ENCODE assay signal across 1 cellular context in the genomic region with DNA sequence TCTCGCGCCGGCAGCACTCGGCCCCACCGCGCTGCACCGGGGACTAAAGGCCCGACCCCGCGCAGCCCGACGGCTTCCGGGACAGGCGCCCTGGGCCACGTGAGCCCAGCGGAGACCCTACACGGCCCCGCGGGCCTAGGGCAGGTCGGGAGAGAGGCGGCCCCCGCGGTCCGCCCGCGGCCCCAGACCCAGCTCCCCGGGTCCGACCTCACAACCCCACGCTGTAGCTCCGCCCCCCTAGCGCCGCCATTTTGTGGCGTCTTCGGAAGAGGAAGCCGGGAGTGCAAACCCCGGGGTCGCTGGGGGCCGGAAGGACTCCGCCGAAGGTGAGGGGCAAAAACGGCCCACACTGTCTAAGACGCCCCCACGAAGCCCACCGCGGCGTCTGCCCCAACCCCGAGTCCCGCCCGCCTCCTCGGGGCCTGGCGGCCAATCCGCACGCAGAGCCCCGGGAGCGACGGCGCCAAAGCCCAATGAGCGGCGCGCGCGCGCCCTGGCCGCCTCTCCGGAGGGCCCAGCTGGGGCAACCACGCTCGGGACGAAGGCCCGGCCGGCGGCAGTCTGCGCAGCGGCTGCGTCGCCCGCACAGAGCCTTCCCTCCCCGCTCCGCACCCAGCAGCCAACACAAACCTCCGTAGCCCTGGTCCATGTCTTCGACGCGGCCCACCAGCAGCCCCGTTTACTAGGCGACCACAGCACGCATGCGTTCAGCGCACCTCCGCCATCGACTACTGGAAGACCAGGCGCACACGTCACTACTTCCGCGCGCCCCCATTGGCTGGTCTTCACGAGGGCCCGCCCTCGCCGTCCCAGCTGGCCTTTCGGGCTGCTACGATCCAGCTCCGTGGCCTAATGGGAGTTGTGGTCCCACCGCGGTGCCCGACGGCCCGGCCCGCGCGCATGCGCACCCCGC.
TF ChIP-seq lines count a peak whose summit lies in the region.

A gene (minus strand): TSS at position 705 of the 913 bp plus-strand sequence. CDS start 56 bp downstream, at position 649.

TF ChIP-seq in HEK293, 187 proteins besides CTCF, POLR2A, EP300 and RAD21 (continued from another document and continues in another):
- TF ChIP-seq ZNF416 (tag by site-specific recombination; IDR thresholded peaks at IDR 0.05) (no peak), GLI4 (tag by site-specific recombination; IDR thresholded peaks at IDR 0.05) (no peak), ZNF629 (tag by site-specific recombination; IDR thresholded peaks at IDR 0.05) (peak; percentile 55), ZBTB8A (tag by site-specific recombination; IDR thresholded peaks at IDR 0.05) (peak; percentile 56; the same call in 1 of the 2 replicates), ZNF626 (tag by site-specific recombination; IDR thresholded peaks at IDR 0.05) (no peak), SP3 (tag by site-specific recombination; IDR thresholded peaks at IDR 0.05) (peak; percentile 58; the same call in 1 of the 2 replicates), ZNF830 (tag by site-specific recombination; IDR thresholded peaks at IDR 0.05; ENCODE audit: low read depth) (no peak), KLF7 (tag by site-specific recombination; IDR thresholded peaks at IDR 0.05; ENCODE audit: borderline replicate concordance) (no peak), ZNF561 (tag by site-specific recombination; IDR thresholded peaks at IDR 0.05; ENCODE audit: borderline replicate concordance) (peak; percentile 78), ZNF121 (tag by site-specific recombination; IDR thresholded peaks at IDR 0.05) (no peak), ZNF10 (tag by site-specific recombination; IDR thresholded peaks at IDR 0.05) (peak; percentile 89), KLF10 (tag by site-specific recombination; IDR thresholded peaks at IDR 0.05) (0 out of 2 replicates have a peak, but pooled peaks have one; percentile 26), ZNF510 (tag by site-specific recombination; IDR thresholded peaks at IDR 0.05; ENCODE audit: insufficient replicate concordance) (no peak), EGR2 (tag by site-specific recombination; IDR thresholded peaks at IDR 0.05; ENCODE audit: low read depth) (peak; percentile 64), ZNF621 (tag by site-specific recombination; IDR thresholded peaks at IDR 0.05) (no peak), ZXDB (tag by site-specific recombination; IDR thresholded peaks at IDR 0.05) (no peak; the same call in 1 of the 2 replicates), SP2 (tag by site-specific recombination; IDR thresholded peaks at IDR 0.05) (peak; percentile 87), ZNF544 (tag by site-specific recombination; IDR thresholded peaks at IDR 0.05) (no peak), ZNF585B (tag by site-specific recombination; IDR thresholded peaks at IDR 0.05) (no peak), ZFP37 (tag by site-specific recombination; IDR thresholded peaks at IDR 0.05) (no peak), SCRT2 (tag by site-specific recombination; IDR thresholded peaks at IDR 0.05) (no peak), ZNF624 (tag by site-specific recombination; IDR thresholded peaks at IDR 0.05) (no peak), ZNF521 (tag by site-specific recombination; IDR thresholded peaks at IDR 0.05) (no peak), ZNF48 (tag by site-specific recombination; IDR thresholded peaks at IDR 0.05) (no peak), ZNF768 (tag by site-specific recombination; IDR thresholded peaks at IDR 0.05) (no peak), ZNF174 (tag by site-specific recombination; IDR thresholded peaks at IDR 0.05) (no peak), ZNF837 (tag by site-specific recombination; IDR thresholded peaks at IDR 0.05) (no peak), OSR2 (tag by site-specific recombination; IDR thresholded peaks at IDR 0.05) (peak; percentile 8; the same call in 1 of the 2 replicates), ZNF792 (tag by site-specific recombination; IDR thresholded peaks at IDR 0.05) (no peak), HOXC10 (CRISPR knock-in tag; IDR thresholded peaks at IDR 0.05) (no peak), KLF9 (tag by site-specific recombination; IDR thresholded peaks at IDR 0.05; ENCODE audit: low read depth) (peak; percentile 33), SCRT1 (tag by site-specific recombination; IDR thresholded peaks at IDR 0.05; ENCODE audit: borderline replicate concordance) (no peak), ZNF211 (tag by site-specific recombination; IDR thresholded peaks at IDR 0.05; ENCODE audit: low read depth) (no peak)
- TF ChIP-seq, protein P1, sequence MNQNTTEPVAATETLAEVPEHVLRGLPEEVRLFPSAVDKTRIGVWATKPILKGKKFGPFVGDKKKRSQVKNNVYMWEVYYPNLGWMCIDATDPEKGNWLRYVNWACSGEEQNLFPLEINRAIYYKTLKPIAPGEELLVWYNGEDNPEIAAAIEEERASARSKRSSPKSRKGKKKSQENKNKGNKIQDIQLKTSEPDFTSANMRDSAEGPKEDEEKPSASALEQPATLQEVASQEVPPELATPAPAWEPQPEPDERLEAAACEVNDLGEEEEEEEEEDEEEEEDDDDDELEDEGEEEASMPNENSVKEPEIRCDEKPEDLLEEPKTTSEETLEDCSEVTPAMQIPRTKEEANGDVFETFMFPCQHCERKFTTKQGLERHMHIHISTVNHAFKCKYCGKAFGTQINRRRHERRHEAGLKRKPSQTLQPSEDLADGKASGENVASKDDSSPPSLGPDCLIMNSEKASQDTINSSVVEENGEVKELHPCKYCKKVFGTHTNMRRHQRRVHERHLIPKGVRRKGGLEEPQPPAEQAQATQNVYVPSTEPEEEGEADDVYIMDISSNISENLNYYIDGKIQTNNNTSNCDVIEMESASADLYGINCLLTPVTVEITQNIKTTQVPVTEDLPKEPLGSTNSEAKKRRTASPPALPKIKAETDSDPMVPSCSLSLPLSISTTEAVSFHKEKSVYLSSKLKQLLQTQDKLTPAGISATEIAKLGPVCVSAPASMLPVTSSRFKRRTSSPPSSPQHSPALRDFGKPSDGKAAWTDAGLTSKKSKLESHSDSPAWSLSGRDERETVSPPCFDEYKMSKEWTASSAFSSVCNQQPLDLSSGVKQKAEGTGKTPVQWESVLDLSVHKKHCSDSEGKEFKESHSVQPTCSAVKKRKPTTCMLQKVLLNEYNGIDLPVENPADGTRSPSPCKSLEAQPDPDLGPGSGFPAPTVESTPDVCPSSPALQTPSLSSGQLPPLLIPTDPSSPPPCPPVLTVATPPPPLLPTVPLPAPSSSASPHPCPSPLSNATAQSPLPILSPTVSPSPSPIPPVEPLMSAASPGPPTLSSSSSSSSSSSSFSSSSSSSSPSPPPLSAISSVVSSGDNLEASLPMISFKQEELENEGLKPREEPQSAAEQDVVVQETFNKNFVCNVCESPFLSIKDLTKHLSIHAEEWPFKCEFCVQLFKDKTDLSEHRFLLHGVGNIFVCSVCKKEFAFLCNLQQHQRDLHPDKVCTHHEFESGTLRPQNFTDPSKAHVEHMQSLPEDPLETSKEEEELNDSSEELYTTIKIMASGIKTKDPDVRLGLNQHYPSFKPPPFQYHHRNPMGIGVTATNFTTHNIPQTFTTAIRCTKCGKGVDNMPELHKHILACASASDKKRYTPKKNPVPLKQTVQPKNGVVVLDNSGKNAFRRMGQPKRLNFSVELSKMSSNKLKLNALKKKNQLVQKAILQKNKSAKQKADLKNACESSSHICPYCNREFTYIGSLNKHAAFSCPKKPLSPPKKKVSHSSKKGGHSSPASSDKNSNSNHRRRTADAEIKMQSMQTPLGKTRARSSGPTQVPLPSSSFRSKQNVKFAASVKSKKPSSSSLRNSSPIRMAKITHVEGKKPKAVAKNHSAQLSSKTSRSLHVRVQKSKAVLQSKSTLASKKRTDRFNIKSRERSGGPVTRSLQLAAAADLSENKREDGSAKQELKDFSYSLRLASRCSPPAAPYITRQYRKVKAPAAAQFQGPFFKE (tag by site-specific recombination; IDR thresholded peaks at IDR 0.05; ENCODE audit: borderline replicate concordance) = no peak
- TF ChIP-seq, protein P2, sequence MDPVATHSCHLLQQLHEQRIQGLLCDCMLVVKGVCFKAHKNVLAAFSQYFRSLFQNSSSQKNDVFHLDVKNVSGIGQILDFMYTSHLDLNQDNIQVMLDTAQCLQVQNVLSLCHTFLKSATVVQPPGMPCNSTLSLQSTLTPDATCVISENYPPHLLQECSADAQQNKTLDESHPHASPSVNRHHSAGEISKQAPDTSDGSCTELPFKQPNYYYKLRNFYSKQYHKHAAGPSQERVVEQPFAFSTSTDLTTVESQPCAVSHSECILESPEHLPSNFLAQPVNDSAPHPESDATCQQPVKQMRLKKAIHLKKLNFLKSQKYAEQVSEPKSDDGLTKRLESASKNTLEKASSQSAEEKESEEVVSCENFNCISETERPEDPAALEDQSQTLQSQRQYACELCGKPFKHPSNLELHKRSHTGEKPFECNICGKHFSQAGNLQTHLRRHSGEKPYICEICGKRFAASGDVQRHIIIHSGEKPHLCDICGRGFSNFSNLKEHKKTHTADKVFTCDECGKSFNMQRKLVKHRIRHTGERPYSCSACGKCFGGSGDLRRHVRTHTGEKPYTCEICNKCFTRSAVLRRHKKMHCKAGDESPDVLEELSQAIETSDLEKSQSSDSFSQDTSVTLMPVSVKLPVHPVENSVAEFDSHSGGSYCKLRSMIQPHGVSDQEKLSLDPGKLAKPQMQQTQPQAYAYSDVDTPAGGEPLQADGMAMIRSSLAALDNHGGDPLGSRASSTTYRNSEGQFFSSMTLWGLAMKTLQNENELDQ (tag by site-specific recombination; IDR thresholded peaks at IDR 0.05; ENCODE audit: low read depth) = no peak
- TF ChIP-seq, protein P3, sequence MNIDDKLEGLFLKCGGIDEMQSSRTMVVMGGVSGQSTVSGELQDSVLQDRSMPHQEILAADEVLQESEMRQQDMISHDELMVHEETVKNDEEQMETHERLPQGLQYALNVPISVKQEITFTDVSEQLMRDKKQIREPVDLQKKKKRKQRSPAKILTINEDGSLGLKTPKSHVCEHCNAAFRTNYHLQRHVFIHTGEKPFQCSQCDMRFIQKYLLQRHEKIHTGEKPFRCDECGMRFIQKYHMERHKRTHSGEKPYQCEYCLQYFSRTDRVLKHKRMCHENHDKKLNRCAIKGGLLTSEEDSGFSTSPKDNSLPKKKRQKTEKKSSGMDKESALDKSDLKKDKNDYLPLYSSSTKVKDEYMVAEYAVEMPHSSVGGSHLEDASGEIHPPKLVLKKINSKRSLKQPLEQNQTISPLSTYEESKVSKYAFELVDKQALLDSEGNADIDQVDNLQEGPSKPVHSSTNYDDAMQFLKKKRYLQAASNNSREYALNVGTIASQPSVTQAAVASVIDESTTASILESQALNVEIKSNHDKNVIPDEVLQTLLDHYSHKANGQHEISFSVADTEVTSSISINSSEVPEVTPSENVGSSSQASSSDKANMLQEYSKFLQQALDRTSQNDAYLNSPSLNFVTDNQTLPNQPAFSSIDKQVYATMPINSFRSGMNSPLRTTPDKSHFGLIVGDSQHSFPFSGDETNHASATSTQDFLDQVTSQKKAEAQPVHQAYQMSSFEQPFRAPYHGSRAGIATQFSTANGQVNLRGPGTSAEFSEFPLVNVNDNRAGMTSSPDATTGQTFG (tag by site-specific recombination; IDR thresholded peaks at IDR 0.05; ENCODE audit: borderline replicate concordance) = no peak
- TF ChIP-seq, protein P4, sequence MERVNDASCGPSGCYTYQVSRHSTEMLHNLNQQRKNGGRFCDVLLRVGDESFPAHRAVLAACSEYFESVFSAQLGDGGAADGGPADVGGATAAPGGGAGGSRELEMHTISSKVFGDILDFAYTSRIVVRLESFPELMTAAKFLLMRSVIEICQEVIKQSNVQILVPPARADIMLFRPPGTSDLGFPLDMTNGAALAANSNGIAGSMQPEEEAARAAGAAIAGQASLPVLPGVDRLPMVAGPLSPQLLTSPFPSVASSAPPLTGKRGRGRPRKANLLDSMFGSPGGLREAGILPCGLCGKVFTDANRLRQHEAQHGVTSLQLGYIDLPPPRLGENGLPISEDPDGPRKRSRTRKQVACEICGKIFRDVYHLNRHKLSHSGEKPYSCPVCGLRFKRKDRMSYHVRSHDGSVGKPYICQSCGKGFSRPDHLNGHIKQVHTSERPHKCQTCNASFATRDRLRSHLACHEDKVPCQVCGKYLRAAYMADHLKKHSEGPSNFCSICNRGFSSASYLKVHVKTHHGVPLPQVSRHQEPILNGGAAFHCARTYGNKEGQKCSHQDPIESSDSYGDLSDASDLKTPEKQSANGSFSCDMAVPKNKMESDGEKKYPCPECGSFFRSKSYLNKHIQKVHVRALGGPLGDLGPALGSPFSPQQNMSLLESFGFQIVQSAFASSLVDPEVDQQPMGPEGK (tag by site-specific recombination; IDR thresholded peaks at IDR 0.05) = peak; percentile 83
- TF ChIP-seq, protein P5, sequence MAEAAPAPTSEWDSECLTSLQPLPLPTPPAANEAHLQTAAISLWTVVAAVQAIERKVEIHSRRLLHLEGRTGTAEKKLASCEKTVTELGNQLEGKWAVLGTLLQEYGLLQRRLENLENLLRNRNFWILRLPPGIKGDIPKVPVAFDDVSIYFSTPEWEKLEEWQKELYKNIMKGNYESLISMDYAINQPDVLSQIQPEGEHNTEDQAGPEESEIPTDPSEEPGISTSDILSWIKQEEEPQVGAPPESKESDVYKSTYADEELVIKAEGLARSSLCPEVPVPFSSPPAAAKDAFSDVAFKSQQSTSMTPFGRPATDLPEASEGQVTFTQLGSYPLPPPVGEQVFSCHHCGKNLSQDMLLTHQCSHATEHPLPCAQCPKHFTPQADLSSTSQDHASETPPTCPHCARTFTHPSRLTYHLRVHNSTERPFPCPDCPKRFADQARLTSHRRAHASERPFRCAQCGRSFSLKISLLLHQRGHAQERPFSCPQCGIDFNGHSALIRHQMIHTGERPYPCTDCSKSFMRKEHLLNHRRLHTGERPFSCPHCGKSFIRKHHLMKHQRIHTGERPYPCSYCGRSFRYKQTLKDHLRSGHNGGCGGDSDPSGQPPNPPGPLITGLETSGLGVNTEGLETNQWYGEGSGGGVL (tag by site-specific recombination; IDR thresholded peaks at IDR 0.05) = no peak
- TF ChIP-seq, protein P6, sequence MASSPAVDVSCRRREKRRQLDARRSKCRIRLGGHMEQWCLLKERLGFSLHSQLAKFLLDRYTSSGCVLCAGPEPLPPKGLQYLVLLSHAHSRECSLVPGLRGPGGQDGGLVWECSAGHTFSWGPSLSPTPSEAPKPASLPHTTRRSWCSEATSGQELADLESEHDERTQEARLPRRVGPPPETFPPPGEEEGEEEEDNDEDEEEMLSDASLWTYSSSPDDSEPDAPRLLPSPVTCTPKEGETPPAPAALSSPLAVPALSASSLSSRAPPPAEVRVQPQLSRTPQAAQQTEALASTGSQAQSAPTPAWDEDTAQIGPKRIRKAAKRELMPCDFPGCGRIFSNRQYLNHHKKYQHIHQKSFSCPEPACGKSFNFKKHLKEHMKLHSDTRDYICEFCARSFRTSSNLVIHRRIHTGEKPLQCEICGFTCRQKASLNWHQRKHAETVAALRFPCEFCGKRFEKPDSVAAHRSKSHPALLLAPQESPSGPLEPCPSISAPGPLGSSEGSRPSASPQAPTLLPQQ (tag by site-specific recombination; IDR thresholded peaks at IDR 0.05) = peak; percentile 32
- TF ChIP-seq, protein P7, sequence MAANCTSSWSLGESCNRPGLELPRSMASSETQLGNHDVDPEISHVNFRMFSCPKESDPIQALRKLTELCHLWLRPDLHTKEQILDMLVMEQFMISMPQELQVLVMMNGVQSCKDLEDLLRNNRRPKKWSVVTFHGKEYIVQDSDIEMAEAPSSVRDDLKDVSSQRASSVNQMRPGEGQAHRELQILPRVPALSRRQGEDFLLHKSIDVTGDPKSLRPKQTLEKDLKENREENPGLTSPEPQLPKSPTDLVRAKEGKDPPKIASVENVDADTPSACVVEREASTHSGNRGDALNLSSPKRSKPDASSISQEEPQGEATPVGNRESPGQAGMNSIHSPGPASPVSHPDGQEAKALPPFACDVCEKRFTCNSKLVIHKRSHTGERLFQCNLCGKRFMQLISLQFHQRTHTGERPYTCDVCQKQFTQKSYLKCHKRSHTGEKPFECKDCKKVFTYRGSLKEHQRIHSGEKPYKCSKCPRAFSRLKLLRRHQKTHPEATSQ (tag by site-specific recombination; IDR thresholded peaks at IDR 0.05) = no peak
